Comparison of ENCODE assay signal across 25 cellular contexts in the genomic region with DNA sequence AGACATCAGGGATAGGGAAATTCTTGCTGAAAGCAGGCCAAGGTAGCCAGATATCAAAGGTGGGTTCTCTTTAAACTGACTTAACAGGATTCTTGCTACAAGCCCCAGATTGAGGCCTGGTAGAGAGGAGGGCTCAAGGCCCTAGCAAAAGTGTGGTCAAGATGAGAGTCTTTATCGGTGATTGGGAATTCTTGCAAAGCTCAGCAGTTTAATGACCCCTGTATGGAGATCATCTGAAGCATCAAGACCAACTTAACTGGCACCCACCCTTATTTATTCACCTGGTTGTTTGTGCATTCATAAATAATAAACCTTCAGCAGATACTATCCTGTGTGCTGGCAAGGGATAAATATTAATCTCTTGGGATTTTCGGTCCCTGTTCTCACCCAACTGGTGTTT. TPM values are rescaled to one million over a fixed set of nuclear protein-coding genes. Genes with fewer than 3 reads are reported as not detected.
DNase-seq lines count a peak whose midpoint lies in the region; ATAC-seq and TF ChIP-seq lines count a peak whose summit lies in the region.
"Had no signal": no experiment of that assay in that cellular context is flagged by ENCODE, and none has a peak within 500 bp of the region (broad histone marks: within the 10 kb centered on the region; RNA-seq: fewer than 3 reads in every experiment).

No MANE protein-coding gene starts in this region.

- peak overlapping the region; percentile 0 for H3K27ac Mint-ChIP-seq in activated naive CD8-positive, alpha-beta T cell
- no peak overlapping the region for H3K27ac Mint-ChIP-seq in activated naive CD8-positive, alpha-beta T cell treated with anti-CD3 and anti-CD28 coated beads for 36 hours
- peak overlapping the region; percentile 38 for H3K27ac Mint-ChIP-seq in CD8-positive, alpha-beta T cell
- H3K27ac Mint-ChIP-seq in brain, result peak overlapping the region in 3 of 5 experiments; percentile 29 to 46 (median 45)
- H3K27ac Mint-ChIP-seq: CD4-positive, alpha-beta T cell; GM23338 had no signal

- no peak for DNase-seq in activated naive CD8-positive, alpha-beta T cell treated with anti-CD3 and anti-CD28 coated beads for 36 hours
- DNase-seq in CD8-positive, alpha-beta T cell, result no peak
- DNase-seq in psoas muscle (no peak), NOMO-1 treated with DMSO at 0.1 percent for 48 hours (lab: John Stamatoyannopoulos, UW; ENCODE audit: unreplicated experiment) (no peak), NCI-H446 treated with DMSO at 0.1 percent for 48 hours (lab: John Stamatoyannopoulos, UW) (no peak)
- DNase-seq: CD4-positive, alpha-beta T cell; COR-L47; DMS53; H9; Karpas-422; NCI-H1092 treated with DMSO at 0.1 percent for 48 hours; NCI-H1436 treated with DMSO at 0.1 percent for 48 hours; NCI-H187 treated with DMSO at 0.1 percent for 48 hours; NCI-H2171 treated with DMSO at 0.1 percent for 48 hours; NCI-H345; NCI-H524 treated with DMSO at 0.1 percent for 48 hours; NCI-H774; PC-9; SJCRH30 had no signal

- H3K27me3 ChIP-seq in CD8-positive, alpha-beta T cell (ENCODE audit: insufficient read depth, low read length), result no peaks in the 10 kb centered on the region
- no peaks in the 10 kb centered on the region for H3K27me3 ChIP-seq in psoas muscle (ENCODE audit: insufficient read depth in 3 of 3, low read length in 2 of 3)
- H3K27me3 ChIP-seq: BLaER1, SJCRH30 had no signal

- ATAC-seq in CD8-positive, alpha-beta T cell, result no peak
- no peak for ATAC-seq in psoas muscle
- no peak for ATAC-seq in HG03039 (IDR thresholded peaks at IDR 0.05; ENCODE audit: unreplicated experiment)
- ATAC-seq: Right ventricle myocardium inferior had no signal

- no peaks in the 10 kb centered on the region for H3K27me3 Mint-ChIP-seq in activated naive CD8-positive, alpha-beta T cell
- no peaks in the 10 kb centered on the region for H3K27me3 Mint-ChIP-seq in activated naive CD8-positive, alpha-beta T cell treated with anti-CD3 and anti-CD28 coated beads for 36 hours
- no peaks in the 10 kb centered on the region for H3K27me3 Mint-ChIP-seq in CD8-positive, alpha-beta T cell (ENCODE audit: low read depth)
- H3K27me3 Mint-ChIP-seq in brain, result peaks cover 5% of the 10 kb centered on the region
- H3K27me3 Mint-ChIP-seq: CD4-positive, alpha-beta T cell had no signal

- no peak overlapping the region for H3K4me3 Mint-ChIP-seq in activated naive CD8-positive, alpha-beta T cell
- H3K4me3 Mint-ChIP-seq in activated naive CD8-positive, alpha-beta T cell treated with anti-CD3 and anti-CD28 coated beads for 36 hours, result no peak overlapping the region
- H3K4me3 Mint-ChIP-seq in CD8-positive, alpha-beta T cell, result no peak overlapping the region
- H3K4me3 Mint-ChIP-seq in brain, result no peak overlapping the region
- H3K4me3 Mint-ChIP-seq: CD4-positive, alpha-beta T cell; GM23338; H9 had no signal

- peaks cover 6% of the 10 kb centered on the region for H3K36me3 Mint-ChIP-seq in activated naive CD8-positive, alpha-beta T cell
- peaks cover 16% of the 10 kb centered on the region for H3K36me3 Mint-ChIP-seq in activated naive CD8-positive, alpha-beta T cell treated with anti-CD3 and anti-CD28 coated beads for 36 hours
- H3K36me3 Mint-ChIP-seq in CD8-positive, alpha-beta T cell, result peaks cover 53% of the 10 kb centered on the region
- H3K36me3 Mint-ChIP-seq in brain, result peaks cover 41% of the 10 kb centered on the region

- H3K9me3 ChIP-seq in CD8-positive, alpha-beta T cell (ENCODE audit: low read length), result no peaks in the 10 kb centered on the region
- H3K9me3 ChIP-seq in psoas muscle, result no peaks in the 10 kb centered on the region
- H3K9me3 ChIP-seq: BLaER1, SJCRH30 had no signal

- CTCF ChIA-PET in CD8-positive, alpha-beta T cell (lab: Charles Lee), result interaction anchor here (1.0 to 1.2 kb wide), 2 partner anchors 204 to 323 kb away, joined by 3 read pairs; no protein-coding TSS in a partner anchor

- H3K9me3 Mint-ChIP-seq in activated naive CD8-positive, alpha-beta T cell (ENCODE audit: low read depth), result no peaks in the 10 kb centered on the region
- no peaks in the 10 kb centered on the region for H3K9me3 Mint-ChIP-seq in activated naive CD8-positive, alpha-beta T cell treated with anti-CD3 and anti-CD28 coated beads for 36 hours
- H3K9me3 Mint-ChIP-seq in CD8-positive, alpha-beta T cell, result no peaks in the 10 kb centered on the region
- H3K9me3 Mint-ChIP-seq in brain, result no peaks in the 10 kb centered on the region
- H3K9me3 Mint-ChIP-seq: CD4-positive, alpha-beta T cell; GM23338; H9 had no signal

- H3K4me3 ChIP-seq in CD8-positive, alpha-beta T cell (ENCODE audit: low read depth, low read length), result no peak overlapping the region
- H3K4me3 ChIP-seq in psoas muscle, result no peak overlapping the region
- H3K4me3 ChIP-seq: BLaER1, GM23338, PC-9, SJCRH30 had no signal

- TF ChIP-seq CTCF in CD8-positive, alpha-beta T cell (IDR thresholded peaks at IDR 0.05), result no peak
- TF ChIP-seq CTCF in brain (conservative IDR thresholded peaks at IDR 0.05), result no peak
- TF ChIP-seq CTCF in psoas muscle (IDR thresholded peaks at IDR 0.05), result no peak

- WGBS in psoas muscle, 3 donors, result 91 to 94% (median 93%) methylated on average over 2 of the region's 2 CpGs

- intact Hi-C loops in CD8-positive, alpha-beta T cell (cut with DNase I, micrococcal nuclease), result no loop called here
- intact Hi-C loops in psoas muscle (cut with DNase I), result loop anchor here in 1 of 2 donors (5.0 kb wide), 1 partner anchor 204 kb away; no protein-coding TSS in a partner anchor

- H3K4me1 Mint-ChIP-seq in activated naive CD8-positive, alpha-beta T cell (ENCODE audit: low read depth), result peaks cover 76% of the 10 kb centered on the region
- H3K4me1 Mint-ChIP-seq in activated naive CD8-positive, alpha-beta T cell treated with anti-CD3 and anti-CD28 coated beads for 36 hours, result peaks cover 61% of the 10 kb centered on the region
- H3K4me1 Mint-ChIP-seq in CD8-positive, alpha-beta T cell (ENCODE audit: low read depth), result peaks cover 69% of the 10 kb centered on the region
- H3K4me1 Mint-ChIP-seq in brain, result peaks cover 54% of the 10 kb centered on the region

- peaks cover 6% of the 10 kb centered on the region for H3K36me3 ChIP-seq in CD8-positive, alpha-beta T cell (ENCODE audit: insufficient read depth, low read length)
- H3K36me3 ChIP-seq in psoas muscle (ENCODE audit: insufficient read depth in 1 of 2, low read depth in 1 of 2), result peaks cover 3 to 16% of the 10 kb centered on the region in 2 donors

- no peak overlapping the region for H3K27ac ChIP-seq in CD8-positive, alpha-beta T cell (ENCODE audit: low read depth, low read length)
- peak overlapping the region; percentile 66 for H3K27ac ChIP-seq in psoas muscle
- H3K27ac ChIP-seq: BLaER1, PC-9, SJCRH30 had no signal

- POLR2A ChIA-PET in CD8-positive, alpha-beta T cell (lab: Charles Lee), result no interaction called here

- peaks cover 30% of the 10 kb centered on the region for H3K4me1 ChIP-seq in CD8-positive, alpha-beta T cell (ENCODE audit: insufficient read depth, low read length)
- H3K4me1 ChIP-seq in psoas muscle, result peaks cover 68% of the 10 kb centered on the region

RNA-seq across cellular contexts. Expression of gene FAM120B, which starts 6.3 kb away (rescaled TPM):
- 10 to 100 TPM; 19.4 to 19.7 TPM for total RNA-seq in activated naive CD8-positive, alpha-beta T cell treated with anti-CD3 and anti-CD28 coated beads for 36 hours
- total RNA-seq in CD8-positive, alpha-beta T cell, result 10 to 100 TPM; 24.0 to 25.3 TPM
- polyA plus RNA-seq in brain (ENCODE audit: insufficient read depth, low read depth, low replicate concordance), result 22.2 TPM
- 10 to 100 TPM; 17.2 to 24.2 (median 23.7) TPM for total RNA-seq in psoas muscle
- 10 to 100 TPM in 1 of 3 donors, 1 to 10 TPM in 2; 9.2 to 19.4 (median 9.4) TPM for polyA plus RNA-seq in psoas muscle

RNA-seq across cellular contexts. Expression of gene DLL1, which starts 22.0 kb away (rescaled TPM):
- 1 to 10 TPM; 4.0 to 4.3 TPM for total RNA-seq in activated naive CD8-positive, alpha-beta T cell treated with anti-CD3 and anti-CD28 coated beads for 36 hours
- total RNA-seq in CD8-positive, alpha-beta T cell, result 10 to 100 TPM; 17.8 to 19.9 TPM
- 22.0 TPM for polyA plus RNA-seq in brain (ENCODE audit: insufficient read depth, low read depth, low replicate concordance)
- total RNA-seq in psoas muscle, result 1 to 10 TPM; 2.9 to 5.3 (median 4.6) TPM
- polyA plus RNA-seq in psoas muscle, result 1 to 10 TPM; 1.5 to 1.8 (median 1.6) TPM
- total RNA-seq: PC-9 had no signal
